10 cellular contexts compared by ENCODE assay signal in the genomic region with DNA sequence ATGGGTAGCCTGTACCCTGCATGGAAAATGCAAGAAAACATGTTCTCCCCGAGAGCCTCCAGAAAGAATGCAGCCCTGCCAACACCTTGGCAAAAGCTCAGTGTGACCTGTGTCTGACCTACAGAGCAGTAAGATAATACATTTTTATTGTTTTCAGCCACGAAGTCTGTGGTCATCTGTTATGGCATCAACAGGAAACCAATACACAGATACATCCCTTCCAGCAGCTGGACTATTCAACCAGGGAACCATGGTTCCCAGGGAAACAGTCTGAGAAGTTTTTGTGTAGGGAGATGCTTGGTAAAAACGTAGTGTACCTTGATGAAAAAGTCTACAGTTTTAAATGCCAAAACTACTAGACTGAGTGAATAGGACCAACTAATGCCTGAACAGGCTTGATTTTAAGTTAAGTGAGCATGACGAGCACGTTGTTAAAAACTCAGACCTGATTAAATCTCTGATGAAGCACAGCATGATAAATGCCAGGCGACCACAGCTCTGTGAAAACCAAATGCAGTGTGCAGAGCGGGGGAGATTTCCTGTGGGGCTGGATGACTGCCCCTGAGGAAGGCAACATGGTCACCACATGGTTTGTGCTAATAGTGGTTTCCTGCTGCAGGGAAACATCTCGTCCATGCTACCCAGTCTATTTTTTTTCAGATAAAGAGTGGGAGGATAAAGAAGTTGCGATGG.
DNase-seq lines count a peak whose midpoint lies in the region; ATAC-seq, FAIRE-seq and TF ChIP-seq lines count a peak whose summit lies in the region.
"Had no signal": no experiment of that assay in that cellular context is flagged by ENCODE, and none has a peak within 500 bp of the region (broad histone marks: within the 10 kb centered on the region; RNA-seq: fewer than 3 reads in every experiment).

No MANE protein-coding gene starts in this region.

- H3K36me3 ChIP-seq in naive thymus-derived CD4-positive, alpha-beta T cell (ENCODE audit: control insufficient read depth in 2 of 3, insufficient read depth in 3 of 3, low read length in 3 of 3): no peaks in the 10 kb centered on the region
- H3K36me3 ChIP-seq in sigmoid colon (no peaks in the 10 kb centered on the region), hepatocyte (replicated peaks; ENCODE audit: insufficient read depth, low read depth) (no peaks in the 10 kb centered on the region)
- H3K36me3 ChIP-seq: WERI-Rb-1 had no signal

- no peaks in the 10 kb centered on the region for H3K4me1 ChIP-seq in naive thymus-derived CD4-positive, alpha-beta T cell (ENCODE audit: control insufficient read depth in 2 of 2, insufficient read depth in 2 of 2, low read length in 2 of 2)
- H3K4me1 ChIP-seq in sigmoid colon (no peaks in the 10 kb centered on the region), hepatocyte (ENCODE audit: insufficient read depth) (no peaks in the 10 kb centered on the region)

- no peak for TF ChIP-seq POLR2A in sigmoid colon (IDR thresholded peaks at IDR 0.05)

- H3K27ac ChIP-seq in naive thymus-derived CD4-positive, alpha-beta T cell (ENCODE audit: low read depth, low read length): no peak overlapping the region
- H3K27ac ChIP-seq in sigmoid colon (no peak overlapping the region), hepatocyte (no peak overlapping the region)
- H3K27ac ChIP-seq: WERI-Rb-1 had no signal

- no peak for FAIRE-seq in HTR-8/SVneo (lab: Jason Lieb, UNC)

- no peak for TF ChIP-seq EP300 in sigmoid colon (IDR thresholded peaks at IDR 0.05)

- DNase-seq in activated naive CD8-positive, alpha-beta T cell treated with anti-CD3 and anti-CD28 coated beads, Interleukin-2, amount 50 U/mL, for 24 hours: peak; percentile 26
- DNase-seq in naive thymus-derived CD4-positive, alpha-beta T cell: no peak
- DNase-seq in HTR-8/SVneo (ENCODE audit: insufficient read length, low spot score): no peak
- DNase-seq in activated effector memory CD4-positive, alpha-beta T cell treated with anti-CD3 and anti-CD28 coated beads, Interleukin-2, amount 50 U/mL, for 16 hours: no peak
- no peak for DNase-seq in sigmoid colon
- no peak for DNase-seq in hepatocyte (ENCODE audit: low spot score)
- DNase-seq: WERI-Rb-1 had no signal

- no peaks in the 10 kb centered on the region for H3K9me3 Mint-ChIP-seq in activated naive CD8-positive, alpha-beta T cell treated with anti-CD3 and anti-CD28 coated beads, Interleukin-2, amount 50 U/mL, for 24 hours
- peaks cover 0 to 5% (median 0%) of the 10 kb centered on the region in 11 donors for H3K9me3 Mint-ChIP-seq in naive thymus-derived CD4-positive, alpha-beta T cell

- H3K9me2 ChIP-seq in hepatocyte (replicated peaks; ENCODE audit: insufficient read depth): no peaks in the 10 kb centered on the region

- H3K9me3 ChIP-seq in naive thymus-derived CD4-positive, alpha-beta T cell (ENCODE audit: control insufficient read depth in 2 of 3, low read length in 3 of 3): no peaks in the 10 kb centered on the region
- H3K9me3 ChIP-seq in sigmoid colon: no peaks in the 10 kb centered on the region
- no peaks in the 10 kb centered on the region for H3K9me3 ChIP-seq in hepatocyte (ENCODE audit: low read depth)

- no peak overlapping the region for H3K4me3 ChIP-seq in naive thymus-derived CD4-positive, alpha-beta T cell (ENCODE audit: low read length)
- H3K4me3 ChIP-seq in sigmoid colon (no peak overlapping the region), hepatocyte (no peak overlapping the region)
- H3K4me3 ChIP-seq: lung had no signal

- H3K27me3 ChIP-seq in naive thymus-derived CD4-positive, alpha-beta T cell (ENCODE audit: control insufficient read depth in 2 of 2, insufficient read depth in 2 of 2, low read length in 2 of 2): peaks cover 0 to 7% of the 10 kb centered on the region in 2 donors
- H3K27me3 ChIP-seq in sigmoid colon (no peaks in the 10 kb centered on the region), hepatocyte (no peaks in the 10 kb centered on the region)

- H3K4me1 Mint-ChIP-seq in activated naive CD8-positive, alpha-beta T cell treated with anti-CD3 and anti-CD28 coated beads, Interleukin-2, amount 50 U/mL, for 24 hours: peaks cover 14% of the 10 kb centered on the region
- H3K4me1 Mint-ChIP-seq in naive thymus-derived CD4-positive, alpha-beta T cell: no peaks in the 10 kb centered on the region

- TF ChIP-seq CTCF in sigmoid colon (IDR thresholded peaks at IDR 0.05) (no peak), hepatocyte (IDR thresholded peaks at IDR 0.05; ENCODE audit: poor library complexity) (no peak)

- H3K27ac Mint-ChIP-seq in activated naive CD8-positive, alpha-beta T cell treated with anti-CD3 and anti-CD28 coated beads, Interleukin-2, amount 50 U/mL, for 24 hours: no peak overlapping the region
- H3K27ac Mint-ChIP-seq in naive thymus-derived CD4-positive, alpha-beta T cell: no peak overlapping the region

- POLR2A ChIA-PET in naive thymus-derived CD4-positive, alpha-beta T cell (lab: Charles Lee): no interaction called here

- CTCF ChIA-PET in naive thymus-derived CD4-positive, alpha-beta T cell (lab: Charles Lee): no interaction called here

- no peaks in the 10 kb centered on the region for H3K79me2 ChIP-seq in hepatocyte

- 32 to 66% methylated on average over 9 of the region's 9 CpGs for WGBS in sigmoid colon, 2 donors
- WGBS in hepatocyte (ENCODE audit: low lambda C conversion rate, missing lambda C conversion rate): 37% methylated on average over 9 of the region's 9 CpGs

- no peak overlapping the region for H2AFZ ChIP-seq in hepatocyte

- H4K20me1 ChIP-seq in hepatocyte (ENCODE audit: insufficient read depth, poor library complexity, severe bottlenecking): no peaks in the 10 kb centered on the region

- H3K4me2 ChIP-seq in hepatocyte: no peak overlapping the region

- H3K27me3 Mint-ChIP-seq in activated naive CD8-positive, alpha-beta T cell treated with anti-CD3 and anti-CD28 coated beads, Interleukin-2, amount 50 U/mL, for 24 hours: peaks cover 27% of the 10 kb centered on the region
- peaks cover 7 to 43% (median 34%) of the 10 kb centered on the region in 5 donors for H3K27me3 Mint-ChIP-seq in naive thymus-derived CD4-positive, alpha-beta T cell

- ATAC-seq in GM18870 (IDR thresholded peaks at IDR 0.05; ENCODE audit: unreplicated experiment) (peak; percentile 52), HG03354 (IDR thresholded peaks at IDR 0.05; ENCODE audit: poor library complexity, severe bottlenecking, unreplicated experiment) (peak; percentile 78)
- ATAC-seq in activated naive CD8-positive, alpha-beta T cell treated with anti-CD3 and anti-CD28 coated beads, Interleukin-2, amount 50 U/mL, for 24 hours: peak; percentile 89
- ATAC-seq in naive thymus-derived CD4-positive, alpha-beta T cell: peak; percentile 76

- intact Hi-C loops in naive thymus-derived CD4-positive, alpha-beta T cell (cut with micrococcal nuclease): no loop called here
- intact Hi-C loops in sigmoid colon (cut with DNase I): no loop called here

- no peak overlapping the region for H3K4me3 Mint-ChIP-seq in activated naive CD8-positive, alpha-beta T cell treated with anti-CD3 and anti-CD28 coated beads, Interleukin-2, amount 50 U/mL, for 24 hours
- H3K4me3 Mint-ChIP-seq in naive thymus-derived CD4-positive, alpha-beta T cell: no peak overlapping the region

- no peaks in the 10 kb centered on the region for H3K36me3 Mint-ChIP-seq in activated naive CD8-positive, alpha-beta T cell treated with anti-CD3 and anti-CD28 coated beads, Interleukin-2, amount 50 U/mL, for 24 hours (ENCODE audit: low read depth)
- no peaks in the 10 kb centered on the region for H3K36me3 Mint-ChIP-seq in naive thymus-derived CD4-positive, alpha-beta T cell
